In genomic region chr19:42423462-42424344, GRCh38 we compare ENCODE assay signal across 1 cellular context.
TF ChIP-seq lines count a peak whose summit lies in the region.

No MANE protein-coding gene starts in this region.

TF ChIP-seq in IMR-90, 13 proteins besides CTCF, POLR2A, EP300 and RAD21 (continued from another document):
- TF ChIP-seq RCOR1 (IDR thresholded peaks at IDR 0.05; ENCODE audit: insufficient replicate concordance, low read length) (no peak), SMC3 (IDR thresholded peaks at IDR 0.05; ENCODE audit: low read depth, low read length) (no peak), MXI1 (IDR thresholded peaks at IDR 0.05; ENCODE audit: borderline replicate concordance, low read depth, low read length) (peak; percentile 64; the same call in 1 of the 2 replicates), MAZ (IDR thresholded peaks at IDR 0.05; ENCODE audit: borderline replicate concordance, low read depth, low read length) (peak; percentile 60; the same call in 1 of the 2 replicates), CEBPB (IDR thresholded peaks at IDR 0.05; ENCODE audit: low read depth, low read length) (peak; percentile 87), BHLHE40 (IDR thresholded peaks at IDR 0.05; ENCODE audit: low read depth, low read length) (0 out of 2 replicates have a peak, but pooled peaks have one; percentile 4)
